In genomic region chr19:1865172-1866010, GRCh38 we compare ENCODE assay signal across 8 cellular contexts. TPM values are rescaled to one million over a fixed set of nuclear protein-coding genes. Genes with fewer than 3 reads are reported as not detected.
A peak's percentile ranks its signal among the peaks of the same experiment; 100 is the strongest.
DNase-seq lines count a peak whose midpoint lies in the region; ATAC-seq and TF ChIP-seq lines count a peak whose summit lies in the region.

No MANE protein-coding gene starts in this region.

- intact Hi-C loops in esophagus muscularis mucosa (cut with DNase I), result no loop called here

- WGBS in esophagus muscularis mucosa, result 94% methylated on average over 13 of the region's 17 CpGs

- H3K36me3 ChIP-seq in ES-I3 (ENCODE audit: insufficient read depth, low read length) (no peaks in the 10 kb centered on the region), RWPE2 (ENCODE audit: low read depth) (no peaks in the 10 kb centered on the region), esophagus muscularis mucosa (peaks cover 0 to 4% (median 1%) of the 10 kb centered on the region in 4 donors), rectal smooth muscle tissue (ENCODE audit: control insufficient read depth, insufficient read depth, low read length) (no peaks in the 10 kb centered on the region)

- no peak for DNase-seq in RWPE2 (ENCODE audit: low spot score)
- no peak for DNase-seq in esophagus muscularis mucosa (ENCODE audit: extremely low spot score)
- no peak for DNase-seq in SKM-1 (lab: John Stamatoyannopoulos, UW; ENCODE audit: unreplicated experiment)
- DNase-seq in OCI-M1 (lab: John Stamatoyannopoulos, UW), result no peak
- DNase-seq in ecto neural progenitor cell (ENCODE audit: low spot score), result no peak

- H3K9ac ChIP-seq in ES-I3 (ENCODE audit: low read depth, low read length), result peak overlapping the region; percentile 17
- H3K9ac ChIP-seq in rectal smooth muscle tissue (ENCODE audit: low read length), result no peak overlapping the region

- H3K27ac ChIP-seq in RWPE2 (ENCODE audit: poor library complexity, severe bottlenecking), result peak overlapping the region; percentile 82
- peak overlapping the region; percentile 77 to 94 (median 90) for H3K27ac ChIP-seq in esophagus muscularis mucosa (replicated peaks in 1 of 4)
- H3K27ac ChIP-seq in rectal smooth muscle tissue (ENCODE audit: low read depth, low read length), result peak overlapping the region; percentile 68

- TF ChIP-seq EP300 in esophagus muscularis mucosa (IDR thresholded peaks at IDR 0.05), result no peak

- TF ChIP-seq CTCF in RWPE2 (IDR thresholded peaks at IDR 0.05; ENCODE audit: poor library complexity, severe bottlenecking) (no peak), esophagus muscularis mucosa (IDR thresholded peaks at IDR 0.05) (no peak)

- no peak for TF ChIP-seq POLR2A in esophagus muscularis mucosa (IDR thresholded peaks at IDR 0.05; ENCODE audit: low read depth)

- H3K4me3 ChIP-seq in RWPE2 (ENCODE audit: severe bottlenecking) (peak overlapping the region; percentile 61), esophagus muscularis mucosa (peak overlapping the region; percentile 72 to 94 (median 80)), rectal smooth muscle tissue (ENCODE audit: low read length) (peak overlapping the region; percentile 78)

- no peaks in the 10 kb centered on the region for H3K27me3 ChIP-seq in RWPE2 (ENCODE audit: insufficient read depth, poor library complexity, severe bottlenecking)
- peaks cover 0 to 19% (median 0%) of the 10 kb centered on the region in 4 donors for H3K27me3 ChIP-seq in esophagus muscularis mucosa
- H3K27me3 ChIP-seq in rectal smooth muscle tissue (ENCODE audit: control insufficient read depth, insufficient read depth, low read length), result no peaks in the 10 kb centered on the region

- H3K9me3 ChIP-seq in ES-I3 (ENCODE audit: control insufficient read depth, insufficient read depth, low read length) (no peaks in the 10 kb centered on the region), RWPE2 (ENCODE audit: severe bottlenecking) (no peaks in the 10 kb centered on the region), esophagus muscularis mucosa (no peaks in the 10 kb centered on the region)

- H3K4me1 ChIP-seq in ES-I3 (ENCODE audit: insufficient read depth, low read length) (peaks cover 6% of the 10 kb centered on the region; the same call in 1 of the 2 replicates), RWPE2 (ENCODE audit: insufficient read depth, poor library complexity, severe bottlenecking) (peaks cover under 1% of the 10 kb centered on the region), esophagus muscularis mucosa (peaks cover 24 to 41% (median 34%) of the 10 kb centered on the region in 4 donors), rectal smooth muscle tissue (ENCODE audit: control insufficient read depth, insufficient read depth, low read length) (peaks cover 2% of the 10 kb centered on the region)

- ATAC-seq in RWPE2 (ENCODE audit: low read depth) (no peak), GM18519 (IDR thresholded peaks at IDR 0.05; ENCODE audit: low FRiP score, unreplicated experiment) (no peak)

RNA-seq across cellular contexts. Expression of gene KLF16, which starts 2.0 kb away (rescaled TPM):
- 10 to 100 TPM in 1 of 4 donors, 1 to 10 TPM in 3; 2.5 to 10.8 (median 8.5) TPM for total RNA-seq in esophagus muscularis mucosa

RNA-seq across cellular contexts. Expression of gene REXO1, which starts 17.1 kb away (rescaled TPM):
- total RNA-seq in esophagus muscularis mucosa, result 10 to 100 TPM; 16.2 to 36.0 (median 26.1) TPM

RNA-seq across cellular contexts. Expression of gene ABHD17A, which starts 19.9 kb away (rescaled TPM):
- total RNA-seq in esophagus muscularis mucosa, result 100 to 1,000 TPM in 2 of 4 donors, 10 to 100 TPM in 2; 89.7 to 125 (median 102) TPM

RNA-seq across cellular contexts. Expression of gene ADAT3, which starts 39.8 kb away (rescaled TPM):
- 1 to 10 TPM; 3.8 to 5.6 (median 4.4) TPM for total RNA-seq in esophagus muscularis mucosa

RNA-seq across cellular contexts. Expression of gene SCAMP4, which starts 39.8 kb away (rescaled TPM):
- total RNA-seq in esophagus muscularis mucosa, result 10 to 100 TPM; 26.6 to 76.5 (median 59.3) TPM
